Comparison of ENCODE assay signal across 8 cellular contexts in genomic region chr13:30113983-30114491, GRCh38.
A peak's percentile ranks its signal among the peaks of the same experiment; 100 is the strongest.
DNase-seq lines count a peak whose midpoint lies in the region; ATAC-seq, FAIRE-seq and TF ChIP-seq lines count a peak whose summit lies in the region.

No MANE protein-coding gene starts in this region.

- CTCF ChIA-PET in T-cell (lab: Charles Lee): interaction anchor here (0.6 to 10.1 kb wide), 17 partner anchors 10 to 598 kb away, joined by 3 to 352 read pairs (median 9); partner anchors contain the start of gene UBL3 (in 1 of the 2)

- DNase-seq in GM12891 (ENCODE audit: insufficient read length, low spot score): no peak
- no peak for DNase-seq in T-cell
- no peak for DNase-seq in glutamatergic neuron
- no peak for DNase-seq in gastrocnemius medialis
- no peak for DNase-seq in stimulated activated CD4-positive, alpha-beta T cell treated with anti-CD3 and anti-CD28 coated beads, Interleukin-12 subunit alpha, Interleukin-12 subunit beta, amount 100 ng/mL, for 4 hours
- DNase-seq in medulla oblongata (ENCODE audit: extremely low spot score): no peak
- DNase-seq in amniotic stem cell (lab: John Stamatoyannopoulos, UW): no peak

- ATAC-seq in T-cell (replicated peaks in 1 of 4): no peak
- ATAC-seq in gastrocnemius medialis: no peak
- no peak for ATAC-seq in GM18519 (IDR thresholded peaks at IDR 0.05; ENCODE audit: low FRiP score, unreplicated experiment)

- intact Hi-C loops in gastrocnemius medialis (cut with DNase I; ENCODE audit: low total_unique reads): loop anchor here (2.0 to 10.0 kb wide), 2 partner anchors 263 to 519 kb away; partner anchors contain the start of genes SLC7A1 and UBL3

- H3K4me3 ChIP-seq in gastrocnemius medialis: peak overlapping the region in 3 of 4 donors; percentile 38 to 68 (median 51)

- H3K4me1 ChIP-seq in gastrocnemius medialis: peaks cover 6 to 13% of the 10 kb centered on the region in 2 donors

- H3K4me3 Mint-ChIP-seq in T-cell (peak overlapping the region; percentile 79 to 80 (median 79)), glutamatergic neuron (ENCODE audit: unreplicated experiment) (peak overlapping the region; percentile 90)

- H3K9me3 ChIP-seq in gastrocnemius medialis: no peaks in the 10 kb centered on the region

- H3K36me3 Mint-ChIP-seq in T-cell (no peaks in the 10 kb centered on the region), glutamatergic neuron (ENCODE audit: unreplicated experiment) (no peaks in the 10 kb centered on the region)

- H3K27ac Mint-ChIP-seq in T-cell: peak overlapping the region; percentile 16 to 49
- H3K27ac Mint-ChIP-seq in glutamatergic neuron (ENCODE audit: unreplicated experiment): peak overlapping the region; percentile 70

- H3K36me3 ChIP-seq in gastrocnemius medialis: no peaks in the 10 kb centered on the region

- no peaks in the 10 kb centered on the region for H3K9me3 Mint-ChIP-seq in T-cell
- peaks cover 9% of the 10 kb centered on the region for H3K9me3 Mint-ChIP-seq in glutamatergic neuron (ENCODE audit: unreplicated experiment)

- TF ChIP-seq CTCF in glutamatergic neuron (IDR thresholded peaks at IDR 0.05; ENCODE audit: partially characterized antibody, unreplicated experiment): no peak
- no peak for TF ChIP-seq CTCF in gastrocnemius medialis (IDR thresholded peaks at IDR 0.05 in 4 of 5, conservative IDR thresholded peaks at IDR 0.05 in 1 of 5)

- no peaks in the 10 kb centered on the region for H3K27me3 ChIP-seq in gastrocnemius medialis

- POLR2A ChIA-PET in T-cell (lab: Charles Lee): interaction anchor here (0.5 to 0.8 kb wide), 4 partner anchors 263 to 341 kb away, joined by 3 to 4 read pairs (median 3); partner anchors contain the start of gene UBL3 (in 1 of the 2)

- H3K27me3 Mint-ChIP-seq in T-cell: no peaks in the 10 kb centered on the region
- peaks cover 7% of the 10 kb centered on the region for H3K27me3 Mint-ChIP-seq in glutamatergic neuron (ENCODE audit: unreplicated experiment)

- peaks cover 23 to 31% (median 31%) of the 10 kb centered on the region in 3 donors for H3K4me1 Mint-ChIP-seq in T-cell
- peaks cover 64% of the 10 kb centered on the region for H3K4me1 Mint-ChIP-seq in glutamatergic neuron (ENCODE audit: low read depth, unreplicated experiment)

- in situ Hi-C loops in gastrocnemius medialis (cut with MboI; ENCODE audit: low sequenced_read_pairs in 4 of 4): loop anchor here in 3 of 4 donors (5.0 to 10.0 kb wide), 3 partner anchors 267 to 597 kb away; no protein-coding TSS in a partner anchor

- TF ChIP-seq POLR2A in GM12891 (IDR thresholded peaks at IDR 0.05; ENCODE audit: low read depth, low read length) (no peak), gastrocnemius medialis (IDR thresholded peaks at IDR 0.05) (no peak)

- H3K27ac ChIP-seq in gastrocnemius medialis: peak overlapping the region; percentile 48 to 69 (median 60)

- peak; percentile 9 for FAIRE-seq in GM12891 (lab: Jason Lieb, UNC)

TF ChIP-seq in GM12891, 5 proteins besides CTCF, POLR2A, EP300 and RAD21:
- no peak for TF ChIP-seq PAX5 (IDR thresholded peaks at IDR 0.05; ENCODE audit: insufficient read depth, low read length, severe bottlenecking)
- no peak for TF ChIP-seq POU2F2 (IDR thresholded peaks at IDR 0.05; ENCODE audit: low read depth, low read length)
- TF ChIP-seq SPI1 (IDR thresholded peaks at IDR 0.05; ENCODE audit: low read depth, low read length): no peak
- no peak for TF ChIP-seq TAF1 (IDR thresholded peaks at IDR 0.05; ENCODE audit: low read depth, low read length)
- TF ChIP-seq POLR2AphosphoS5 (IDR thresholded peaks at IDR 0.05; ENCODE audit: low read depth, low read length): no peak
